1 cellular context compared by ENCODE assay signal in the genomic region with DNA sequence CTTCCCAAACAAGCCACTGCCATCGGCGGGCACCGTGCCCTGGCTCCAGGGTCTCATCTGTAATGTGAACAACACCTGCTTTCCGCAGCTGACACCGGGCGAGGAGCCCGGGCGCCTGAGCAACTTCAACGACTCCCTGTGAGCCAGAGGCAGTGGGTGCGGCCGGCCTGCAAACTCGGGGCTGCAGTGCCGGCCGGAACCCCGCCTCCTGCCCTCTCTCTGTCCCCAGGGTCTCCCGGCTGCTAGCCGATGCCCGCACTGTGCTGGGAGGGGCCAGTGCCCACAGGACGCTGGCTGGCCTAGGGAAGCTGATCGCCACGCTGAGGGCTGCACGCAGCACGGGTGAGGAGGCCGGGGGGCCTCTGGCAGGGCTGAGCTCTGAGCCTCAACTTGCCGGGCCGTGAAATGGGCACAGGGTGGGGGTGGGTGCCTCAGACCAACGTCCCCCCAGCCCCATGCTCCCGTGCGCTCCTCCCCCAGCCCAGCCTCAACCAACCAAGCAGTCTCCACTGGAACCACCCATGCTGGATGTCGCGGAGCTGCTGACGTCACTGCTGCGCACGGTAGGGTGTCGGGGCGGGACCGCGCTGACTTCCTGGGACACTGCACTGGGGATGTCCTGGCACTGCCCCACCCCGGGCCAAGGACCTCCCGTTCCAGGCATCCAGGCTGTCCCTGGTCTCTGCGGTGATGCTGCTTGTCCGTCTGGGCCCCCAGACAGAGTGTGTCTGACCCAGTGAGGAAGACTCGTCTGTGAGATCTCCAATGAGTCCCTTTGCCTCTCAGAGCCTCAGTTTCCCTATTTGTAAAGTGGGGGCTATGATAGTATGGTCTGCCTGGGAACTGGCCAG.
TF ChIP-seq lines count a peak whose summit lies in the region.

No MANE protein-coding gene starts in this region.

TF ChIP-seq in K562, 482 proteins besides CTCF, POLR2A, EP300 and RAD21 (continued from another document and continues in another):
- TF ChIP-seq, protein P1, sequence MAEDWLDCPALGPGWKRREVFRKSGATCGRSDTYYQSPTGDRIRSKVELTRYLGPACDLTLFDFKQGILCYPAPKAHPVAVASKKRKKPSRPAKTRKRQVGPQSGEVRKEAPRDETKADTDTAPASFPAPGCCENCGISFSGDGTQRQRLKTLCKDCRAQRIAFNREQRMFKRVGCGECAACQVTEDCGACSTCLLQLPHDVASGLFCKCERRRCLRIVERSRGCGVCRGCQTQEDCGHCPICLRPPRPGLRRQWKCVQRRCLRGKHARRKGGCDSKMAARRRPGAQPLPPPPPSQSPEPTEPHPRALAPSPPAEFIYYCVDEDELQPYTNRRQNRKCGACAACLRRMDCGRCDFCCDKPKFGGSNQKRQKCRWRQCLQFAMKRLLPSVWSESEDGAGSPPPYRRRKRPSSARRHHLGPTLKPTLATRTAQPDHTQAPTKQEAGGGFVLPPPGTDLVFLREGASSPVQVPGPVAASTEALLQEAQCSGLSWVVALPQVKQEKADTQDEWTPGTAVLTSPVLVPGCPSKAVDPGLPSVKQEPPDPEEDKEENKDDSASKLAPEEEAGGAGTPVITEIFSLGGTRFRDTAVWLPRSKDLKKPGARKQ (CRISPR knock-in tag; IDR thresholded peaks at IDR 0.05), result no peak
- TF ChIP-seq NBN (IDR thresholded peaks at IDR 0.05; ENCODE audit: low read depth) (peak; percentile 76; the same call in 1 of the 2 replicates), KLF1 (tag; IDR thresholded peaks at IDR 0.05) (no peak), STAT5A (IDR thresholded peaks at IDR 0.05; ENCODE audit: borderline replicate concordance, low read length) (no peak), MAFG (tag; conservative IDR thresholded peaks at IDR 0.05) (no peak), MTA1 (IDR thresholded peaks at IDR 0.05; ENCODE audit: borderline replicate concordance) (peak; percentile 97), CREB1 (IDR thresholded peaks at IDR 0.05) (peak; percentile 97), CREB1 (CRISPR knock-in tag; IDR thresholded peaks at IDR 0.05) (peak; percentile 98), CBX8 (IDR thresholded peaks at IDR 0.05; ENCODE audit: borderline replicate concordance, extremely low read depth, low read depth, low read length, poor library complexity, severe bottlenecking) (no peak), RFX5 (IDR thresholded peaks at IDR 0.05; ENCODE audit: low read depth, low read length) (no peak), TFAM (CRISPR knock-in tag; conservative IDR thresholded peaks at IDR 0.05) (no peak), ZNF384 (IDR thresholded peaks at IDR 0.05; ENCODE audit: low read depth, low read length) (no peak), ZFPM2 (CRISPR knock-in tag; IDR thresholded peaks at IDR 0.05) (no peak), FIP1L1 (IDR thresholded peaks at IDR 0.05; ENCODE audit: low read depth, low read length, poor library complexity, severe bottlenecking) (no peak), KHSRP (IDR thresholded peaks at IDR 0.05) (peak; percentile 80; the same call in 1 of the 2 replicates), GABPB1 (CRISPR knock-in tag; IDR thresholded peaks at IDR 0.05) (peak; percentile 59; the same call in 1 of the 2 replicates), ERF (CRISPR knock-in tag; IDR thresholded peaks at IDR 0.05) (no peak), RBBP5 (IDR thresholded peaks at IDR 0.05; ENCODE audit: borderline replicate concordance, insufficient read depth, low read length, poor library complexity, severe bottlenecking) (no peak), TBL1XR1 (IDR thresholded peaks at IDR 0.05; ENCODE audit: low read length in 2 of 2) (peak in 1 of 2 experiments; percentile 60; a peak in 2 of 4 replicates), JUND (IDR thresholded peaks at IDR 0.05; ENCODE audit: borderline replicate concordance, low read depth, low read length) (peak; percentile 77), JUND (tag; IDR thresholded peaks at IDR 0.05; ENCODE audit: borderline replicate concordance, low read depth, low read length) (peak; percentile 62; the same call in 1 of the 3 replicates), ZNF311 (CRISPR knock-in tag; IDR thresholded peaks at IDR 0.05) (no peak), ARID1B (IDR thresholded peaks at IDR 0.05) (no peak), SAFB (IDR thresholded peaks at IDR 0.05; ENCODE audit: borderline replicate concordance, low read depth, low read length) (no peak), FOXA1 (IDR thresholded peaks at IDR 0.05; ENCODE audit: borderline replicate concordance) (no peak)
- TF ChIP-seq, protein P2, sequence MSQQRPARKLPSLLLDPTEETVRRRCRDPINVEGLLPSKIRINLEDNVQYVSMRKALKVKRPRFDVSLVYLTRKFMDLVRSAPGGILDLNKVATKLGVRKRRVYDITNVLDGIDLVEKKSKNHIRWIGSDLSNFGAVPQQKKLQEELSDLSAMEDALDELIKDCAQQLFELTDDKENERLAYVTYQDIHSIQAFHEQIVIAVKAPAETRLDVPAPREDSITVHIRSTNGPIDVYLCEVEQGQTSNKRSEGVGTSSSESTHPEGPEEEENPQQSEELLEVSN (IDR thresholded peaks at IDR 0.05; ENCODE audit: borderline replicate concordance in 1 of 2, extremely low read depth in 1 of 2, insufficient read depth in 1 of 2, insufficient read length in 1 of 2, low read depth in 1 of 2, low read length in 1 of 2, poor library complexity in 1 of 2, severe bottlenecking in 1 of 2), result peak in 1 of 2 experiments; percentile 24
- TF ChIP-seq, protein P3, sequence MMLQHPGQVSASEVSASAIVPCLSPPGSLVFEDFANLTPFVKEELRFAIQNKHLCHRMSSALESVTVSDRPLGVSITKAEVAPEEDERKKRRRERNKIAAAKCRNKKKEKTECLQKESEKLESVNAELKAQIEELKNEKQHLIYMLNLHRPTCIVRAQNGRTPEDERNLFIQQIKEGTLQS (IDR thresholded peaks at IDR 0.05), result peak; percentile 88
- TF ChIP-seq, protein P3 (CRISPR knock-in tag; conservative IDR thresholded peaks at IDR 0.05), result no peak
- TF ChIP-seq, protein P4, sequence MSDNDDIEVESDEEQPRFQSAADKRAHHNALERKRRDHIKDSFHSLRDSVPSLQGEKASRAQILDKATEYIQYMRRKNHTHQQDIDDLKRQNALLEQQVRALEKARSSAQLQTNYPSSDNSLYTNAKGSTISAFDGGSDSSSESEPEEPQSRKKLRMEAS (CRISPR knock-in tag; IDR thresholded peaks at IDR 0.05), result peak; percentile 87
- TF ChIP-seq, protein P5, sequence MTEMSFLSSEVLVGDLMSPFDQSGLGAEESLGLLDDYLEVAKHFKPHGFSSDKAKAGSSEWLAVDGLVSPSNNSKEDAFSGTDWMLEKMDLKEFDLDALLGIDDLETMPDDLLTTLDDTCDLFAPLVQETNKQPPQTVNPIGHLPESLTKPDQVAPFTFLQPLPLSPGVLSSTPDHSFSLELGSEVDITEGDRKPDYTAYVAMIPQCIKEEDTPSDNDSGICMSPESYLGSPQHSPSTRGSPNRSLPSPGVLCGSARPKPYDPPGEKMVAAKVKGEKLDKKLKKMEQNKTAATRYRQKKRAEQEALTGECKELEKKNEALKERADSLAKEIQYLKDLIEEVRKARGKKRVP (CRISPR knock-in tag; IDR thresholded peaks at IDR 0.05), result no peak
- TF ChIP-seq, protein P6, sequence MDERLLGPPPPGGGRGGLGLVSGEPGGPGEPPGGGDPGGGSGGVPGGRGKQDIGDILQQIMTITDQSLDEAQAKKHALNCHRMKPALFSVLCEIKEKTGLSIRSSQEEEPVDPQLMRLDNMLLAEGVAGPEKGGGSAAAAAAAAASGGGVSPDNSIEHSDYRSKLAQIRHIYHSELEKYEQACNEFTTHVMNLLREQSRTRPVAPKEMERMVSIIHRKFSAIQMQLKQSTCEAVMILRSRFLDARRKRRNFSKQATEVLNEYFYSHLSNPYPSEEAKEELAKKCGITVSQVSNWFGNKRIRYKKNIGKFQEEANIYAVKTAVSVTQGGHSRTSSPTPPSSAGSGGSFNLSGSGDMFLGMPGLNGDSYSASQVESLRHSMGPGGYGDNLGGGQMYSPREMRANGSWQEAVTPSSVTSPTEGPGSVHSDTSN (CRISPR knock-in tag; IDR thresholded peaks at IDR 0.05; ENCODE audit: low read depth), result no peak
- TF ChIP-seq, protein P6 (tag; conservative IDR thresholded peaks at IDR 0.05; ENCODE audit: low read depth), result no peak
- TF ChIP-seq, protein P7, sequence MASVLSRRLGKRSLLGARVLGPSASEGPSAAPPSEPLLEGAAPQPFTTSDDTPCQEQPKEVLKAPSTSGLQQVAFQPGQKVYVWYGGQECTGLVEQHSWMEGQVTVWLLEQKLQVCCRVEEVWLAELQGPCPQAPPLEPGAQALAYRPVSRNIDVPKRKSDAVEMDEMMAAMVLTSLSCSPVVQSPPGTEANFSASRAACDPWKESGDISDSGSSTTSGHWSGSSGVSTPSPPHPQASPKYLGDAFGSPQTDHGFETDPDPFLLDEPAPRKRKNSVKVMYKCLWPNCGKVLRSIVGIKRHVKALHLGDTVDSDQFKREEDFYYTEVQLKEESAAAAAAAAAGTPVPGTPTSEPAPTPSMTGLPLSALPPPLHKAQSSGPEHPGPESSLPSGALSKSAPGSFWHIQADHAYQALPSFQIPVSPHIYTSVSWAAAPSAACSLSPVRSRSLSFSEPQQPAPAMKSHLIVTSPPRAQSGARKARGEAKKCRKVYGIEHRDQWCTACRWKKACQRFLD (CRISPR knock-in tag; IDR thresholded peaks at IDR 0.05), result no peak
- TF ChIP-seq, protein P8, sequence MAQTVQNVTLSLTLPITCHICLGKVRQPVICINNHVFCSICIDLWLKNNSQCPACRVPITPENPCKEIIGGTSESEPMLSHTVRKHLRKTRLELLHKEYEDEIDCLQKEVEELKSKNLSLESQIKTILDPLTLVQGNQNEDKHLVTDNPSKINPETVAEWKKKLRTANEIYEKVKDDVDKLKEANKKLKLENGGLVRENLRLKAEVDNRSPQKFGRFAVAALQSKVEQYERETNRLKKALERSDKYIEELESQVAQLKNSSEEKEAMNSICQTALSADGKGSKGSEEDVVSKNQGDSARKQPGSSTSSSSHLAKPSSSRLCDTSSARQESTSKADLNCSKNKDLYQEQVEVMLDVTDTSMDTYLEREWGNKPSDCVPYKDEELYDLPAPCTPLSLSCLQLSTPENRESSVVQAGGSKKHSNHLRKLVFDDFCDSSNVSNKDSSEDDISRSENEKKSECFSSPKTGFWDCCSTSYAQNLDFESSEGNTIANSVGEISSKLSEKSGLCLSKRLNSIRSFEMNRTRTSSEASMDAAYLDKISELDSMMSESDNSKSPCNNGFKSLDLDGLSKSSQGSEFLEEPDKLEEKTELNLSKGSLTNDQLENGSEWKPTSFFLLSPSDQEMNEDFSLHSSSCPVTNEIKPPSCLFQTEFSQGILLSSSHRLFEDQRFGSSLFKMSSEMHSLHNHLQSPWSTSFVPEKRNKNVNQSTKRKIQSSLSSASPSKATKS (CRISPR knock-in tag; IDR thresholded peaks at IDR 0.05), result no peak
- TF ChIP-seq, protein P9, sequence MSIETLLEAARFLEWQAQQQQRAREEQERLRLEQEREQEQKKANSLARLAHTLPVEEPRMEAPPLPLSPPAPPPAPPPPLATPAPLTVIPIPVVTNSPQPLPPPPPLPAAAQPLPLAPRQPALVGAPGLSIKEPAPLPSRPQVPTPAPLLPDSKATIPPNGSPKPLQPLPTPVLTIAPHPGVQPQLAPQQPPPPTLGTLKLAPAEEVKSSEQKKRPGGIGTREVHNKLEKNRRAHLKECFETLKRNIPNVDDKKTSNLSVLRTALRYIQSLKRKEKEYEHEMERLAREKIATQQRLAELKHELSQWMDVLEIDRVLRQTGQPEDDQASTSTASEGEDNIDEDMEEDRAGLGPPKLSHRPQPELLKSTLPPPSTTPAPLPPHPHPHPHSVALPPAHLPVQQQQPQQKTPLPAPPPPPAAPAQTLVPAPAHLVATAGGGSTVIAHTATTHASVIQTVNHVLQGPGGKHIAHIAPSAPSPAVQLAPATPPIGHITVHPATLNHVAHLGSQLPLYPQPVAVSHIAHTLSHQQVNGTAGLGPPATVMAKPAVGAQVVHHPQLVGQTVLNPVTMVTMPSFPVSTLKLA (conservative IDR thresholded peaks at IDR 0.05), result peak; percentile 76 to 88
- TF ChIP-seq, protein P10, sequence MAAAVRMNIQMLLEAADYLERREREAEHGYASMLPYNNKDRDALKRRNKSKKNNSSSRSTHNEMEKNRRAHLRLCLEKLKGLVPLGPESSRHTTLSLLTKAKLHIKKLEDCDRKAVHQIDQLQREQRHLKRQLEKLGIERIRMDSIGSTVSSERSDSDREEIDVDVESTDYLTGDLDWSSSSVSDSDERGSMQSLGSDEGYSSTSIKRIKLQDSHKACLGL (CRISPR knock-in tag; IDR thresholded peaks at IDR 0.05; ENCODE audit: borderline replicate concordance, poor library complexity, severe bottlenecking), result peak; percentile 5
- TF ChIP-seq, protein P11, sequence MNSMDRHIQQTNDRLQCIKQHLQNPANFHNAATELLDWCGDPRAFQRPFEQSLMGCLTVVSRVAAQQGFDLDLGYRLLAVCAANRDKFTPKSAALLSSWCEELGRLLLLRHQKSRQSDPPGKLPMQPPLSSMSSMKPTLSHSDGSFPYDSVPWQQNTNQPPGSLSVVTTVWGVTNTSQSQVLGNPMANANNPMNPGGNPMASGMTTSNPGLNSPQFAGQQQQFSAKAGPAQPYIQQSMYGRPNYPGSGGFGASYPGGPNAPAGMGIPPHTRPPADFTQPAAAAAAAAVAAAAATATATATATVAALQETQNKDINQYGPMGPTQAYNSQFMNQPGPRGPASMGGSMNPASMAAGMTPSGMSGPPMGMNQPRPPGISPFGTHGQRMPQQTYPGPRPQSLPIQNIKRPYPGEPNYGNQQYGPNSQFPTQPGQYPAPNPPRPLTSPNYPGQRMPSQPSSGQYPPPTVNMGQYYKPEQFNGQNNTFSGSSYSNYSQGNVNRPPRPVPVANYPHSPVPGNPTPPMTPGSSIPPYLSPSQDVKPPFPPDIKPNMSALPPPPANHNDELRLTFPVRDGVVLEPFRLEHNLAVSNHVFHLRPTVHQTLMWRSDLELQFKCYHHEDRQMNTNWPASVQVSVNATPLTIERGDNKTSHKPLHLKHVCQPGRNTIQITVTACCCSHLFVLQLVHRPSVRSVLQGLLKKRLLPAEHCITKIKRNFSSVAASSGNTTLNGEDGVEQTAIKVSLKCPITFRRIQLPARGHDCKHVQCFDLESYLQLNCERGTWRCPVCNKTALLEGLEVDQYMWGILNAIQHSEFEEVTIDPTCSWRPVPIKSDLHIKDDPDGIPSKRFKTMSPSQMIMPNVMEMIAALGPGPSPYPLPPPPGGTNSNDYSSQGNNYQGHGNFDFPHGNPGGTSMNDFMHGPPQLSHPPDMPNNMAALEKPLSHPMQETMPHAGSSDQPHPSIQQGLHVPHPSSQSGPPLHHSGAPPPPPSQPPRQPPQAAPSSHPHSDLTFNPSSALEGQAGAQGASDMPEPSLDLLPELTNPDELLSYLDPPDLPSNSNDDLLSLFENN (IDR thresholded peaks at IDR 0.05; ENCODE audit: low read depth in 2 of 2, low read length in 2 of 2), result no peak
